Comparison of ENCODE assay signal across 27 cellular contexts in genomic region chr22:38040953-38041759, GRCh38. TPM values are rescaled to one million over a fixed set of nuclear protein-coding genes. Genes with fewer than 3 reads are reported as not detected.
DNase-seq lines count a peak whose midpoint lies in the region; ATAC-seq, FAIRE-seq and TF ChIP-seq lines count a peak whose summit lies in the region.
"Had no signal": no experiment of that assay in that cellular context is flagged by ENCODE, and none has a peak within 500 bp of the region (broad histone marks: within the 10 kb centered on the region; RNA-seq: fewer than 3 reads in every experiment).

No MANE protein-coding gene starts in this region.

- no peaks in the 10 kb centered on the region for H3F3A ChIP-seq in Loucy (ENCODE audit: low read depth)

- no peaks in the 10 kb centered on the region for H3K4me1 ChIP-seq in Caco-2
- peaks cover 14% of the 10 kb centered on the region for H3K4me1 ChIP-seq in Loucy (ENCODE audit: insufficient read depth, low read length, poor library complexity, severe bottlenecking)
- no peaks in the 10 kb centered on the region for H3K4me1 ChIP-seq in osteoblast (ENCODE audit: insufficient read depth, low read length)
- peaks cover 8% of the 10 kb centered on the region for H3K4me1 ChIP-seq in left ventricle myocardium inferior
- H3K4me1 ChIP-seq: adrenal gland, transverse colon had no signal

- POLR2A ChIA-PET in Caco-2 (lab: Charles Lee), result no interaction called here

- peak overlapping the region; percentile 52 for H3K27ac Mint-ChIP-seq in Caco-2 (ENCODE audit: unreplicated experiment)
- H3K27ac Mint-ChIP-seq: activated CD4-positive, alpha-beta T cell treated with anti-CD3 and anti-CD28 coated beads, Interleukin-2, amount 10 ng/mL, durations not matched to agents 7 days and 5 days; activated CD8-positive, alpha-beta memory T cell treated with anti-CD3 and anti-CD28 coated beads, Interleukin-2, amount 10 ng/mL, durations not matched to agents 7 days and 5 days; activated naive CD4-positive, alpha-beta T cell treated with anti-CD3 and anti-CD28 coated beads for 36 hours; B cell; H9; T-helper 2 cell treated with Interferon-gamma antibody and Interleukin-4, amounts not matched to agents 5 μg/mL and 100 μg/mL, for 36 hours had no signal

- H3K4me3 ChIP-seq in Caco-2 (ENCODE audit: low read depth, low read length) (no peak overlapping the region), Loucy (ENCODE audit: low read length, poor library complexity, severe bottlenecking) (no peak overlapping the region), bronchial epithelial cell (ENCODE audit: low read depth, low read length) (no peak overlapping the region), osteoblast (ENCODE audit: insufficient read depth, low read length) (no peak overlapping the region), left ventricle myocardium inferior (no peak overlapping the region)
- H3K4me3 ChIP-seq: adrenal gland, cardiac muscle cell, gastrocnemius medialis, stomach, transverse colon had no signal

- DNase-seq in Caco-2 (no peak), bronchial epithelial cell (ENCODE audit: low read depth) (no peak), osteoblast (ENCODE audit: insufficient read length, low spot score, missing footprints) (peak; percentile 88), omental fat pad (ENCODE audit: low spot score) (no peak), left ventricle myocardium inferior (no peak)
- DNase-seq in NK-92 treated with Interleukin-12 subunit alpha and Interleukin-12 subunit beta, amount 100 ng/mL, for 24 hours (lab: John Stamatoyannopoulos, UW), result no peak
- DNase-seq: activated CD4-positive, alpha-beta T cell treated with anti-CD3 and anti-CD28 coated beads, Interleukin-2, amount 10 ng/mL, durations not matched to agents 7 days and 5 days; activated CD8-positive, alpha-beta memory T cell treated with anti-CD3 and anti-CD28 coated beads, Interleukin-2, amount 10 ng/mL, durations not matched to agents 7 days and 5 days; activated naive CD4-positive, alpha-beta T cell treated with anti-CD3 and anti-CD28 coated beads for 36 hours; adrenal gland; gastrocnemius medialis; H9; Right ventricle myocardium superior; small intestine; stimulated activated CD8-positive, alpha-beta memory T cell treated with anti-CD3 and anti-CD28 coated beads, Interleukin-4, amount 100 ng/mL, for 48 hours; stomach; transverse colon; WERI-Rb-1 had no signal

- H3K9ac ChIP-seq in Loucy (ENCODE audit: low read depth, low read length, poor library complexity, severe bottlenecking), result no peak overlapping the region
- H3K9ac ChIP-seq: KMS-11 had no signal

- H2AFZ ChIP-seq in Loucy (ENCODE audit: low read length) (no peak overlapping the region), osteoblast (ENCODE audit: low read length) (no peak overlapping the region)

- H3K27me3 Mint-ChIP-seq in Caco-2 (ENCODE audit: insufficient read depth, unreplicated experiment), result no peaks in the 10 kb centered on the region
- H3K27me3 Mint-ChIP-seq: activated CD4-positive, alpha-beta T cell treated with anti-CD3 and anti-CD28 coated beads, Interleukin-2, amount 10 ng/mL, durations not matched to agents 7 days and 5 days; activated CD8-positive, alpha-beta memory T cell treated with anti-CD3 and anti-CD28 coated beads, Interleukin-2, amount 10 ng/mL, durations not matched to agents 7 days and 5 days had no signal

- H4K20me1 ChIP-seq in Loucy (ENCODE audit: insufficient read depth, low read length, poor library complexity, severe bottlenecking), result no peaks in the 10 kb centered on the region
- no peaks in the 10 kb centered on the region for H4K20me1 ChIP-seq in osteoblast (ENCODE audit: insufficient read depth, low read length)

- no peaks in the 10 kb centered on the region for H3K4me1 Mint-ChIP-seq in Caco-2 (ENCODE audit: low read depth, unreplicated experiment)
- H3K4me1 Mint-ChIP-seq: activated CD4-positive, alpha-beta T cell treated with anti-CD3 and anti-CD28 coated beads, Interleukin-2, amount 10 ng/mL, durations not matched to agents 7 days and 5 days; activated CD8-positive, alpha-beta memory T cell treated with anti-CD3 and anti-CD28 coated beads, Interleukin-2, amount 10 ng/mL, durations not matched to agents 7 days and 5 days had no signal

- H3K27me3 ChIP-seq in Caco-2 (replicated peaks; ENCODE audit: control insufficient read depth, insufficient read depth, low read length) (no peaks in the 10 kb centered on the region), Loucy (ENCODE audit: insufficient read depth, low read length, poor library complexity, severe bottlenecking) (no peaks in the 10 kb centered on the region), bronchial epithelial cell (ENCODE audit: control insufficient read depth, insufficient read depth, low read length) (no peaks in the 10 kb centered on the region), osteoblast (ENCODE audit: insufficient read depth, low read length) (no peaks in the 10 kb centered on the region), left ventricle myocardium inferior (ENCODE audit: low read depth) (no peaks in the 10 kb centered on the region)
- H3K27me3 ChIP-seq: adrenal gland, cardiac muscle cell, gastrocnemius medialis, stomach, transverse colon had no signal

- no peaks in the 10 kb centered on the region for H3K79me2 ChIP-seq in Loucy (ENCODE audit: insufficient read depth, low read length)
- no peaks in the 10 kb centered on the region for H3K79me2 ChIP-seq in osteoblast (ENCODE audit: insufficient read depth, low read length)

- H3K4me2 ChIP-seq in Loucy (ENCODE audit: low read depth, low read length, poor library complexity, severe bottlenecking) (peak overlapping the region; percentile 17), osteoblast (ENCODE audit: insufficient read depth, low read length) (no peak overlapping the region)
- H3K4me2 ChIP-seq: KMS-11 had no signal

- no peaks in the 10 kb centered on the region for H3K36me3 ChIP-seq in Caco-2 (ENCODE audit: control insufficient read depth, insufficient read depth, low read length)
- no peaks in the 10 kb centered on the region for H3K36me3 ChIP-seq in Loucy (ENCODE audit: insufficient read depth, low read length)
- H3K36me3 ChIP-seq in bronchial epithelial cell (ENCODE audit: control insufficient read depth, insufficient read depth, low read length), result no peaks in the 10 kb centered on the region
- no peaks in the 10 kb centered on the region for H3K36me3 ChIP-seq in osteoblast (ENCODE audit: insufficient read depth, low read length)
- no peaks in the 10 kb centered on the region for H3K36me3 ChIP-seq in left ventricle myocardium inferior
- H3K36me3 ChIP-seq: adrenal gland, cardiac muscle cell, gastrocnemius medialis, stomach, transverse colon, WERI-Rb-1 had no signal

- no peak overlapping the region for H3K27ac ChIP-seq in osteoblast (ENCODE audit: low read depth, low read length)
- H3K27ac ChIP-seq in left ventricle myocardium inferior (replicated peaks), result no peak overlapping the region
- H3K27ac ChIP-seq: adrenal gland, cardiac muscle cell, gastrocnemius medialis, KMS-11, stomach, transverse colon, WERI-Rb-1 had no signal

- TF ChIP-seq CTCF in Caco-2 (IDR thresholded peaks at IDR 0.05; ENCODE audit: insufficient read depth in 1 of 2, low read depth in 1 of 2, low read length in 1 of 2, severe bottlenecking in 1 of 2, unreplicated experiment in 1 of 2) (no peak), Loucy (conservative IDR thresholded peaks at IDR 0.05; ENCODE audit: low read length) (no peak), bronchial epithelial cell (IDR thresholded peaks at IDR 0.05; ENCODE audit: insufficient read depth, low read length, severe bottlenecking) (no peak), osteoblast (IDR thresholded peaks at IDR 0.05; ENCODE audit: extremely low read depth, low read depth, low read length) (no peak), omental fat pad (IDR thresholded peaks at IDR 0.05) (no peak), left ventricle myocardium inferior (IDR thresholded peaks at IDR 0.05; ENCODE audit: borderline replicate concordance) (no peak)

- FAIRE-seq in bronchial epithelial cell (lab: Jason Lieb, UNC), result peak; percentile 72
- FAIRE-seq: small intestine had no signal

- CTCF ChIA-PET in Caco-2 (lab: Charles Lee), result interaction anchor here (1.0 kb wide), 1 partner anchor 11 kb away, joined by 5 read pairs; no protein-coding TSS in a partner anchor

- no peaks in the 10 kb centered on the region for H3K9me3 ChIP-seq in Caco-2
- no peaks in the 10 kb centered on the region for H3K9me3 ChIP-seq in Loucy (ENCODE audit: insufficient read depth, low read depth, low read length)
- no peaks in the 10 kb centered on the region for H3K9me3 ChIP-seq in osteoblast (ENCODE audit: low read depth, low read length)
- H3K9me3 ChIP-seq in left ventricle myocardium inferior (replicated peaks), result no peaks in the 10 kb centered on the region
- H3K9me3 ChIP-seq: adrenal gland, gastrocnemius medialis, stomach, transverse colon had no signal

- ATAC-seq in HG03469 (IDR thresholded peaks at IDR 0.05; ENCODE audit: unreplicated experiment) (no peak), omental fat pad (ENCODE audit: low FRiP score) (no peak)
- ATAC-seq: activated CD8-positive, alpha-beta memory T cell treated with anti-CD3 and anti-CD28 coated beads, Interleukin-2, amount 10 ng/mL, durations not matched to agents 7 days and 5 days; gastrocnemius medialis had no signal

- H3K9me3 Mint-ChIP-seq in Caco-2 (ENCODE audit: unreplicated experiment), result no peaks in the 10 kb centered on the region
- H3K9me3 Mint-ChIP-seq: activated CD4-positive, alpha-beta T cell treated with anti-CD3 and anti-CD28 coated beads, Interleukin-2, amount 10 ng/mL, durations not matched to agents 7 days and 5 days; activated naive CD4-positive, alpha-beta T cell treated with anti-CD3 and anti-CD28 coated beads for 36 hours; H9; T-helper 2 cell treated with Interferon-gamma antibody and Interleukin-4, amounts not matched to agents 5 μg/mL and 100 μg/mL, for 36 hours had no signal

- intact Hi-C loops in Caco-2 (cut with micrococcal nuclease; ENCODE audit: unreplicated experiment) (no loop called here), left ventricle myocardium inferior (cut with micrococcal nuclease) (loop anchor here (10.0 kb wide), 1 partner anchor 554 kb away; no protein-coding TSS in a partner anchor)

- no peaks in the 10 kb centered on the region for H3K36me3 Mint-ChIP-seq in Caco-2 (ENCODE audit: insufficient read depth, unreplicated experiment)
- H3K36me3 Mint-ChIP-seq: activated CD8-positive, alpha-beta memory T cell treated with anti-CD3 and anti-CD28 coated beads, Interleukin-2, amount 10 ng/mL, durations not matched to agents 7 days and 5 days had no signal

- no peak overlapping the region for H3K4me3 Mint-ChIP-seq in Caco-2 (ENCODE audit: unreplicated experiment)
- H3K4me3 Mint-ChIP-seq: activated CD4-positive, alpha-beta T cell treated with anti-CD3 and anti-CD28 coated beads, Interleukin-2, amount 10 ng/mL, durations not matched to agents 7 days and 5 days; activated CD8-positive, alpha-beta memory T cell treated with anti-CD3 and anti-CD28 coated beads, Interleukin-2, amount 10 ng/mL, durations not matched to agents 7 days and 5 days; activated naive CD4-positive, alpha-beta T cell treated with anti-CD3 and anti-CD28 coated beads for 36 hours; B cell; H9; T-helper 2 cell treated with Interferon-gamma antibody and Interleukin-4, amounts not matched to agents 5 μg/mL and 100 μg/mL, for 36 hours had no signal

- BruUV-seq in Caco-2 (replicated peaks; lab: Mats Ljungman, UMichigan), result no TSS peak

- no peaks in the 10 kb centered on the region for H3K9me2 ChIP-seq in Loucy (replicated peaks; ENCODE audit: low read depth, low read length)

RNA-seq across cellular contexts. Expression of gene PICK1, which starts 16.0 kb away (rescaled TPM):
- total RNA-seq in Caco-2 (2022) (40.2 and 41.1 TPM in 2 replicates), bronchial epithelial cell (27.9 and 31.6 TPM in 2 replicates), osteoblast (14.4 and 15.6 TPM in 2 replicates), omental fat pad (10 to 100 TPM; 16.1 to 43.0 (median 31.6) TPM), left ventricle myocardium inferior (21.1 TPM)

RNA-seq across cellular contexts. Expression of gene SLC16A8, which starts 42.8 kb away (rescaled TPM):
- total RNA-seq in Caco-2 (2022) (not detected in 2 replicates), bronchial epithelial cell (0.26 TPM in 1 of 2 replicates, not detected in the other), osteoblast (not detected in 2 replicates), omental fat pad (1 to 10 TPM in 2 of 4 donors, under 1 TPM in 2; 0.24 to 3.2 (median 0.88) TPM), left ventricle myocardium inferior (not detected)
- total RNA-seq: A673; activated CD4-positive, alpha-beta T cell treated with anti-CD3 and anti-CD28 coated beads, Interleukin-2, amount 10 ng/mL, durations not matched to agents 7 days and 5 days; activated CD8-positive, alpha-beta memory T cell treated with anti-CD3 and anti-CD28 coated beads, Interleukin-2, amount 10 ng/mL, durations not matched to agents 7 days and 5 days; activated naive CD4-positive, alpha-beta T cell treated with anti-CD3 and anti-CD28 coated beads for 36 hours; B cell; left lobe of liver; renal cortical epithelial cell; Right ventricle myocardium superior; stomach; transverse colon had no signal

RNA-seq across cellular contexts. Expression of gene SOX10, which starts 56.8 kb away (rescaled TPM):
- total RNA-seq in Caco-2 (2022) (not detected in 2 replicates), bronchial epithelial cell (not detected in 2 replicates), osteoblast (not detected in 2 replicates), omental fat pad (1 to 10 TPM in 1 of 4 donors, not detected in 3; 2.5 TPM), left ventricle myocardium inferior (1.2 TPM)
- total RNA-seq: A673; activated CD4-positive, alpha-beta T cell treated with anti-CD3 and anti-CD28 coated beads, Interleukin-2, amount 10 ng/mL, durations not matched to agents 7 days and 5 days; activated CD8-positive, alpha-beta memory T cell treated with anti-CD3 and anti-CD28 coated beads, Interleukin-2, amount 10 ng/mL, durations not matched to agents 7 days and 5 days; activated naive CD4-positive, alpha-beta T cell treated with anti-CD3 and anti-CD28 coated beads for 36 hours; B cell; renal cortical epithelial cell had no signal
